31 cellular contexts compared by ENCODE assay signal in genomic region chr2:120365236-120365793, GRCh38. TPM values are rescaled to one million over a fixed set of nuclear protein-coding genes. Genes with fewer than 3 reads are reported as not detected.
"Had no signal": no experiment of that assay in that cellular context is flagged by ENCODE, and none has a peak within 500 bp of the region (broad histone marks: within the 10 kb centered on the region; RNA-seq: fewer than 3 reads in every experiment).

No MANE protein-coding gene starts in this region.

- H3K36me3 ChIP-seq: breast epithelium, Peyer's patch had no signal

- H3K9ac ChIP-seq: KMS-11 had no signal

- H3K4me3 Mint-ChIP-seq: activated CD4-positive, alpha-beta T cell treated with anti-CD3 and anti-CD28 coated beads for 36 hours; activated CD4-positive, alpha-beta T cell treated with anti-CD3 and anti-CD28 coated beads, Interleukin-2, amount 10 ng/mL, durations not matched to agents 7 days and 5 days; activated CD8-positive, alpha-beta T cell treated with anti-CD3 and anti-CD28 coated beads, Interleukin-2, amount 10 ng/mL, durations not matched to agents 7 days and 5 days; activated naive CD4-positive, alpha-beta T cell treated with anti-CD3 and anti-CD28 coated beads, Interleukin-2, amount 50 U/mL, for 24 hours; activated naive CD8-positive, alpha-beta T cell treated with anti-CD3 and anti-CD28 coated beads, Interleukin-2, amount 10 ng/mL, durations not matched to agents 7 days and 5 days; activated T-cell treated with anti-CD3 and anti-CD28 coated beads, Interleukin-2, amount 50 U/mL, for 24 hours had no signal

- H3K27ac ChIP-seq: body of pancreas, breast epithelium, KMS-11, Peyer's patch had no signal

- H3K9me3 Mint-ChIP-seq: activated CD4-positive, alpha-beta T cell treated with anti-CD3 and anti-CD28 coated beads, Interleukin-2, amount 10 ng/mL, durations not matched to agents 7 days and 5 days; activated naive CD4-positive, alpha-beta T cell treated with anti-CD3 and anti-CD28 coated beads, Interleukin-2, amount 50 U/mL, for 24 hours; activated naive CD8-positive, alpha-beta T cell treated with anti-CD3 and anti-CD28 coated beads, Interleukin-2, amount 10 ng/mL, durations not matched to agents 7 days and 5 days; activated T-cell treated with anti-CD3 and anti-CD28 coated beads, Interleukin-2, amount 50 U/mL, for 24 hours; activated T-helper 2 cell treated with anti-CD3 and anti-CD28 coated beads, Interferon-gamma antibody, Interleukin-2, Interleukin-4, amounts not matched to agents 10 μg/mL and 5 μg/mL and 100 μg/mL, durations not matched to agents 14 hours and 24 hours and 36 hours had no signal

- H3K27me3 ChIP-seq: body of pancreas, breast epithelium, Peyer's patch had no signal

- H3K4me2 ChIP-seq: KMS-11 had no signal

- H3K9me3 ChIP-seq: body of pancreas, breast epithelium, Peyer's patch had no signal

- DNase-seq: activated CD4-positive, alpha-beta T cell treated with anti-CD3 and anti-CD28 coated beads for 36 hours; activated CD4-positive, alpha-beta T cell treated with anti-CD3 and anti-CD28 coated beads, Interleukin-2, amount 10 ng/mL, durations not matched to agents 7 days and 5 days; activated CD4-positive, alpha-beta T cell treated with anti-CD3 and anti-CD28 coated beads, Interleukin-2, amount 50 U/mL, for 48 hours; activated CD8-positive, alpha-beta T cell treated with anti-CD3 and anti-CD28 coated beads, Interleukin-2, amount 10 ng/mL, durations not matched to agents 7 days and 5 days; activated gamma-delta T cell; activated naive CD4-positive, alpha-beta T cell treated with Interleukin-2 at 50 U/mL for 16 hours; activated naive CD8-positive, alpha-beta T cell treated with anti-CD3 and anti-CD28 coated beads, Interleukin-2, amount 10 ng/mL, durations not matched to agents 7 days and 5 days; activated T-cell treated with anti-CD3 and anti-CD28 coated beads, Interleukin-2, amount 50 U/mL, for 24 hours; body of pancreas; caudate nucleus; MM.1S; MV-4-11; NCI-H1092; NCI-H1436 treated with DMSO at 0.1 percent for 48 hours; NCI-H1694 treated with DMSO at 0.1 percent for 48 hours; NCI-H2029; NCI-H345; NCI-H526; NCI-H748 treated with DMSO at 0.1 percent for 48 hours; NK-92 treated with Interleukin-12 subunit alpha and Interleukin-12 subunit beta, amount 100 ng/mL, for 24 hours; PC-3; Peyer's patch; RPMI8226; SW 1271; T1000 had no signal

- H3K27ac Mint-ChIP-seq: activated CD4-positive, alpha-beta T cell treated with anti-CD3 and anti-CD28 coated beads for 36 hours; activated CD4-positive, alpha-beta T cell treated with anti-CD3 and anti-CD28 coated beads, Interleukin-2, amount 10 ng/mL, durations not matched to agents 7 days and 5 days; activated CD8-positive, alpha-beta T cell treated with anti-CD3 and anti-CD28 coated beads, Interleukin-2, amount 10 ng/mL, durations not matched to agents 7 days and 5 days; activated naive CD4-positive, alpha-beta T cell treated with anti-CD3 and anti-CD28 coated beads, Interleukin-2, amount 50 U/mL, for 24 hours; activated naive CD8-positive, alpha-beta T cell treated with anti-CD3 and anti-CD28 coated beads, Interleukin-2, amount 10 ng/mL, durations not matched to agents 7 days and 5 days; activated T-cell treated with anti-CD3 and anti-CD28 coated beads, Interleukin-2, amount 50 U/mL, for 24 hours; activated T-helper 2 cell treated with anti-CD3 and anti-CD28 coated beads, Interferon-gamma antibody, Interleukin-2, Interleukin-4, amounts not matched to agents 10 μg/mL and 5 μg/mL and 100 μg/mL, durations not matched to agents 14 hours and 24 hours and 36 hours had no signal

- ATAC-seq: activated CD4-positive, alpha-beta T cell treated with anti-CD3 and anti-CD28 coated beads for 36 hours; activated CD8-positive, alpha-beta T cell treated with anti-CD3 and anti-CD28 coated beads, Interleukin-2, amount 10 ng/mL, durations not matched to agents 7 days and 5 days; body of pancreas; PC-3 had no signal

- H3K36me3 Mint-ChIP-seq: activated naive CD4-positive, alpha-beta T cell treated with anti-CD3 and anti-CD28 coated beads, Interleukin-2, amount 50 U/mL, for 24 hours; activated naive CD8-positive, alpha-beta T cell treated with anti-CD3 and anti-CD28 coated beads, Interleukin-2, amount 10 ng/mL, durations not matched to agents 7 days and 5 days had no signal

- H3K27me3 Mint-ChIP-seq: activated T-cell treated with anti-CD3 and anti-CD28 coated beads, Interleukin-2, amount 50 U/mL, for 24 hours had no signal

- H3K4me1 ChIP-seq: body of pancreas, breast epithelium, Peyer's patch had no signal

- H3K4me1 Mint-ChIP-seq: activated CD4-positive, alpha-beta T cell treated with anti-CD3 and anti-CD28 coated beads for 36 hours; activated CD4-positive, alpha-beta T cell treated with anti-CD3 and anti-CD28 coated beads, Interleukin-2, amount 10 ng/mL, durations not matched to agents 7 days and 5 days; activated naive CD4-positive, alpha-beta T cell treated with anti-CD3 and anti-CD28 coated beads, Interleukin-2, amount 50 U/mL, for 24 hours; activated naive CD8-positive, alpha-beta T cell treated with anti-CD3 and anti-CD28 coated beads, Interleukin-2, amount 10 ng/mL, durations not matched to agents 7 days and 5 days had no signal

- H3K4me3 ChIP-seq: body of pancreas, breast epithelium, Peyer's patch had no signal

RNA-seq across cellular contexts. Expression of gene INHBB, which starts 19.4 kb away (rescaled TPM):
- total RNA-seq: activated CD4-positive, alpha-beta T cell treated with anti-CD3 and anti-CD28 coated beads for 36 hours; activated CD4-positive, alpha-beta T cell treated with anti-CD3 and anti-CD28 coated beads, Interleukin-2, amount 10 ng/mL, durations not matched to agents 7 days and 5 days; activated CD8-positive, alpha-beta T cell treated with anti-CD3 and anti-CD28 coated beads, Interleukin-2, amount 10 ng/mL, durations not matched to agents 7 days and 5 days; activated naive CD8-positive, alpha-beta T cell treated with anti-CD3 and anti-CD28 coated beads, Interleukin-2, amount 10 ng/mL, durations not matched to agents 7 days and 5 days; activated T-helper 2 cell treated with anti-CD3 and anti-CD28 coated beads, Interferon-gamma antibody, Interleukin-2, Interleukin-4, amounts not matched to agents 10 μg/mL and 5 μg/mL and 100 μg/mL, durations not matched to agents 14 hours and 24 hours and 36 hours; T-helper 1 cell treated with Interleukin-12 subunit alpha and Interleukin-12 subunit beta and Interleukin-4 antibody, amounts not matched to agents 30 ng/mL and 1 ng/mL, for 36 hours; T-helper 2 cell treated with Interferon-gamma antibody and Interleukin-4, amounts not matched to agents 100 ng/mL and 5 ng/mL, for 36 hours had no signal
